1 cellular context compared by ENCODE assay signal in the genomic region with DNA sequence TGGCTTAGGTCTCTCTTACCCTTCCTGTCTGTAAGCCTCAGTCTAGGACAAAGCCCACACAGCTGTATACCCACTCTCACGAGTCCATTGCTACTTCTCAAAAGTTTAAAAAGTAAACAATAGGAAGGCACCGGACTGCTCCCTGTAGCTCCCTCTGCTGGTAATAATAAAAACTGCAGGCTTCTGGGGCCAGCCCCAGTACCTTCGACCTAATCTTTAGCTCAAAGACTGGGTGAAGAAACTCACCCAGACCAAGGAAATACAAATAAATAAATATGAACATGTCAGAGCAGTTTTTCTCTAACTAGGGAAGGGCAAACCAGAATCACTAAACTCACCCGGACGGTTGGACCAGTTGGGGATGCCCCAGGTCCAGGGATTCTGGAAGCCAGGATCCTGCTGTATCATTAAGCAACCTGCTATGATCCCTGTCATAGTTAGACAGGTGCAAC.
TF ChIP-seq lines count a peak whose summit lies in the region.

No MANE protein-coding gene starts in this region.

TF ChIP-seq in GM23338, 12 proteins besides CTCF, POLR2A, EP300 and RAD21 (continued from another document):
- no peak for TF ChIP-seq ETS1 (IDR thresholded peaks at IDR 0.05)
- TF ChIP-seq POLR2AphosphoS5 (IDR thresholded peaks at IDR 0.05; ENCODE audit: low read depth): no peak
- TF ChIP-seq ZNF331 (CRISPR knock-in tag; IDR thresholded peaks at IDR 0.05; ENCODE audit: low read depth): no peak
- no peak for TF ChIP-seq EZH2 (IDR thresholded peaks at IDR 0.05; ENCODE audit: low read depth, unreplicated experiment)
- TF ChIP-seq, protein P1, sequence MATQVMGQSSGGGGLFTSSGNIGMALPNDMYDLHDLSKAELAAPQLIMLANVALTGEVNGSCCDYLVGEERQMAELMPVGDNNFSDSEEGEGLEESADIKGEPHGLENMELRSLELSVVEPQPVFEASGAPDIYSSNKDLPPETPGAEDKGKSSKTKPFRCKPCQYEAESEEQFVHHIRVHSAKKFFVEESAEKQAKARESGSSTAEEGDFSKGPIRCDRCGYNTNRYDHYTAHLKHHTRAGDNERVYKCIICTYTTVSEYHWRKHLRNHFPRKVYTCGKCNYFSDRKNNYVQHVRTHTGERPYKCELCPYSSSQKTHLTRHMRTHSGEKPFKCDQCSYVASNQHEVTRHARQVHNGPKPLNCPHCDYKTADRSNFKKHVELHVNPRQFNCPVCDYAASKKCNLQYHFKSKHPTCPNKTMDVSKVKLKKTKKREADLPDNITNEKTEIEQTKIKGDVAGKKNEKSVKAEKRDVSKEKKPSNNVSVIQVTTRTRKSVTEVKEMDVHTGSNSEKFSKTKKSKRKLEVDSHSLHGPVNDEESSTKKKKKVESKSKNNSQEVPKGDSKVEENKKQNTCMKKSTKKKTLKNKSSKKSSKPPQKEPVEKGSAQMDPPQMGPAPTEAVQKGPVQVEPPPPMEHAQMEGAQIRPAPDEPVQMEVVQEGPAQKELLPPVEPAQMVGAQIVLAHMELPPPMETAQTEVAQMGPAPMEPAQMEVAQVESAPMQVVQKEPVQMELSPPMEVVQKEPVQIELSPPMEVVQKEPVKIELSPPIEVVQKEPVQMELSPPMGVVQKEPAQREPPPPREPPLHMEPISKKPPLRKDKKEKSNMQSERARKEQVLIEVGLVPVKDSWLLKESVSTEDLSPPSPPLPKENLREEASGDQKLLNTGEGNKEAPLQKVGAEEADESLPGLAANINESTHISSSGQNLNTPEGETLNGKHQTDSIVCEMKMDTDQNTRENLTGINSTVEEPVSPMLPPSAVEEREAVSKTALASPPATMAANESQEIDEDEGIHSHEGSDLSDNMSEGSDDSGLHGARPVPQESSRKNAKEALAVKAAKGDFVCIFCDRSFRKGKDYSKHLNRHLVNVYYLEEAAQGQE (IDR thresholded peaks at IDR 0.05; ENCODE audit: unreplicated experiment): no peak
- no peak for TF ChIP-seq JUNB (IDR thresholded peaks at IDR 0.05; ENCODE audit: unreplicated experiment)
- TF ChIP-seq CREB1 (CRISPR knock-in tag; IDR thresholded peaks at IDR 0.05; ENCODE audit: low read depth): no peak
- TF ChIP-seq, protein P2, sequence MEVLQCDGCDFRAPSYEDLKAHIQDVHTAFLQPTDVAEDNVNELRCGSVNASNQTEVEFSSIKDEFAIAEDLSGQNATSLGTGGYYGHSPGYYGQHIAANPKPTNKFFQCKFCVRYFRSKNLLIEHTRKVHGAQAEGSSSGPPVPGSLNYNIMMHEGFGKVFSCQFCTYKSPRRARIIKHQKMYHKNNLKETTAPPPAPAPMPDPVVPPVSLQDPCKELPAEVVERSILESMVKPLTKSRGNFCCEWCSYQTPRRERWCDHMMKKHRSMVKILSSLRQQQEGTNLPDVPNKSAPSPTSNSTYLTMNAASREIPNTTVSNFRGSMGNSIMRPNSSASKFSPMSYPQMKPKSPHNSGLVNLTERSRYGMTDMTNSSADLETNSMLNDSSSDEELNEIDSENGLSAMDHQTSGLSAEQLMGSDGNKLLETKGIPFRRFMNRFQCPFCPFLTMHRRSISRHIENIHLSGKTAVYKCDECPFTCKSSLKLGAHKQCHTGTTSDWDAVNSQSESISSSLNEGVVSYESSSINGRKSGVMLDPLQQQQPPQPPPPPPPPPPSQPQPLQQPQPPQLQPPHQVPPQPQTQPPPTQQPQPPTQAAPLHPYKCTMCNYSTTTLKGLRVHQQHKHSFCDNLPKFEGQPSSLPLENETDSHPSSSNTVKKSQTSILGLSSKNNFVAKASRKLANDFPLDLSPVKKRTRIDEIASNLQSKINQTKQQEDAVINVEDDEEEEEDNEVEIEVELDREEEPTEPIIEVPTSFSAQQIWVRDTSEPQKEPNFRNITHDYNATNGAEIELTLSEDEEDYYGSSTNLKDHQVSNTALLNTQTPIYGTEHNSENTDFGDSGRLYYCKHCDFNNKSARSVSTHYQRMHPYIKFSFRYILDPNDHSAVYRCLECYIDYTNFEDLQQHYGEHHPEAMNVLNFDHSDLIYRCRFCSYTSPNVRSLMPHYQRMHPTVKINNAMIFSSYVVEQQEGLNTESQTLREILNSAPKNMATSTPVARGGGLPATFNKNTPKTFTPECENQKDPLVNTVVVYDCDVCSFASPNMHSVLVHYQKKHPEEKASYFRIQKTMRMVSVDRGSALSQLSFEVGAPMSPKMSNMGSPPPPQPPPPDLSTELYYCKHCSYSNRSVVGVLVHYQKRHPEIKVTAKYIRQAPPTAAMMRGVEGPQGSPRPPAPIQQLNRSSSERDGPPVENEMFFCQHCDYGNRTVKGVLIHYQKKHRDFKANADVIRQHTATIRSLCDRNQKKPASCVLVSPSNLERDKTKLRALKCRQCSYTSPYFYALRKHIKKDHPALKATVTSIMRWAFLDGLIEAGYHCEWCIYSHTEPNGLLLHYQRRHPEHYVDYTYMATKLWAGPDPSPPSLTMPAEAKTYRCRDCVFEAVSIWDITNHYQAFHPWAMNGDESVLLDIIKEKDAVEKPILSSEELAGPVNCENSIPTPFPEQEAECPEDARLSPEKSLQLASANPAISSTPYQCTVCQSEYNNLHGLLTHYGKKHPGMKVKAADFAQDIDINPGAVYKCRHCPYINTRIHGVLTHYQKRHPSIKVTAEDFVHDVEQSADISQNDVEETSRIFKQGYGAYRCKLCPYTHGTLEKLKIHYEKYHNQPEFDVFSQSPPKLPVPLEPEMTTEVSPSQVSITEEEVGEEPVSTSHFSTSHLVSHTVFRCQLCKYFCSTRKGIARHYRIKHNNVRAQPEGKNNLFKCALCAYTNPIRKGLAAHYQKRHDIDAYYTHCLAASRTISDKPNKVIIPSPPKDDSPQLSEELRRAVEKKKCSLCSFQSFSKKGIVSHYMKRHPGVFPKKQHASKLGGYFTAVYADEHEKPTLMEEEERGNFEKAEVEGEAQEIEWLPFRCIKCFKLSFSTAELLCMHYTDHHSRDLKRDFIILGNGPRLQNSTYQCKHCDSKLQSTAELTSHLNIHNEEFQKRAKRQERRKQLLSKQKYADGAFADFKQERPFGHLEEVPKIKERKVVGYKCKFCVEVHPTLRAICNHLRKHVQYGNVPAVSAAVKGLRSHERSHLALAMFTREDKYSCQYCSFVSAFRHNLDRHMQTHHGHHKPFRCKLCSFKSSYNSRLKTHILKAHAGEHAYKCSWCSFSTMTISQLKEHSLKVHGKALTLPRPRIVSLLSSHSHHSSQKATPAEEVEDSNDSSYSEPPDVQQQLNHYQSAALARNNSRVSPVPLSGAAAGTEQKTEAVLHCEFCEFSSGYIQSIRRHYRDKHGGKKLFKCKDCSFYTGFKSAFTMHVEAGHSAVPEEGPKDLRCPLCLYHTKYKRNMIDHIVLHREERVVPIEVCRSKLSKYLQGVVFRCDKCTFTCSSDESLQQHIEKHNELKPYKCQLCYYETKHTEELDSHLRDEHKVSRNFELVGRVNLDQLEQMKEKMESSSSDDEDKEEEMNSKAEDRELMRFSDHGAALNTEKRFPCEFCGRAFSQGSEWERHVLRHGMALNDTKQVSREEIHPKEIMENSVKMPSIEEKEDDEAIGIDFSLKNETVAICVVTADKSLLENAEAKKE (CRISPR knock-in tag; IDR thresholded peaks at IDR 0.05): no peak
- no peak for TF ChIP-seq EZH2phosphoT487 (IDR thresholded peaks at IDR 0.05; ENCODE audit: unreplicated experiment)
